1 cellular context compared by ENCODE assay signal in the genomic region with DNA sequence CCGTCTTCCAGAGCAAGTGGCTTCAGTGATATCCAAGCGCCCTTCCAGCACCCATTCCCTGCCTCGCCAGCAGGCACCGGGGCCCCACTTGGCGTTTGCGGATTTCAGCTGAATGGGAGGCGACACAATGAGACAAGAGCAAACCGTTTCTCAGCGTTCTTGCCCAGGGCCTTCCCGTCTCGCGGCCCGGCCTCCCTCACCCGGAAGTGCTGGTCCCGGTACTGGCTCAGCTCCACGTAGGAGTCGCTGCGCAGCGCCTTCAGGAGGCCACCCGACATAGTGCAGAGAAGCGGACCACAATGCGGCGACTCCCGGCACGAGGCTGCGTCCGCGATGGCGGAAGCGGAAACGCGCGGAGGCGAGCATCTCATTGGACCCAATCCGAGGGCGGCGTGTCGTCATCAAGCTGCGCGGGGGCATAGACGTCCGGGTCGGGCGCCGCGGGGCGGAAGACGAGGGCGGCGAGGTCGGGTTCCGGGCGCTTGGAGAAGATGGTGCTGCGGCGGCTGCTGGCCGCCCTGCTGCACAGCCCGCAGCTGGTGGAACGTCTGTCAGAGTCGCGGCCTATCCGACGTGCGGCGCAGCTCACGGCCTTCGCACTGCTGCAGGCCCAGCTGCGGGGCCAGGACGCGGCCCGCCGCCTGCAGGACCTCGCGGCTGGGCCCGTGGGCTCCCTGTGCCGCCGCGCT.
TF ChIP-seq lines count a peak whose summit lies in the region.

NCBP2 (minus strand) TSS at position 303 of the 689 bp plus-strand sequence; CDS start at position 278, 25 bp downstream.

TF ChIP-seq in HEK293, 187 proteins besides CTCF, POLR2A, EP300 and RAD21 (continued from another document):
- TF ChIP-seq PATZ1 (tag by site-specific recombination; IDR thresholded peaks at IDR 0.05) (0 out of 2 replicates have a peak, but pooled peaks have one; percentile 29), ZNF555 (tag by site-specific recombination; conservative IDR thresholded peaks at IDR 0.05) (no peak), KLF16 (tag by site-specific recombination; IDR thresholded peaks at IDR 0.05) (no peak; the same call in 1 of the 2 replicates), MZF1 (tag by site-specific recombination; IDR thresholded peaks at IDR 0.05; ENCODE audit: borderline replicate concordance) (no peak), PRDM10 (tag by site-specific recombination; IDR thresholded peaks at IDR 0.05) (peak; percentile 30; the same call in 1 of the 2 replicates), ZNF792 (tag by site-specific recombination; IDR thresholded peaks at IDR 0.05) (no peak), HOXD13 (CRISPR knock-in tag; IDR thresholded peaks at IDR 0.05; ENCODE audit: borderline replicate concordance) (no peak), PRDM6 (tag by site-specific recombination; IDR thresholded peaks at IDR 0.05) (no peak), ZNF670 (tag by site-specific recombination; IDR thresholded peaks at IDR 0.05; ENCODE audit: low read depth) (no peak), ZFP37 (tag by site-specific recombination; IDR thresholded peaks at IDR 0.05) (peak; percentile 93), MEIS1 (CRISPR knock-in tag; IDR thresholded peaks at IDR 0.05; ENCODE audit: borderline replicate concordance) (no peak), KLF8 (tag by site-specific recombination; IDR thresholded peaks at IDR 0.05) (peak; percentile 56)
- TF ChIP-seq, protein P1, sequence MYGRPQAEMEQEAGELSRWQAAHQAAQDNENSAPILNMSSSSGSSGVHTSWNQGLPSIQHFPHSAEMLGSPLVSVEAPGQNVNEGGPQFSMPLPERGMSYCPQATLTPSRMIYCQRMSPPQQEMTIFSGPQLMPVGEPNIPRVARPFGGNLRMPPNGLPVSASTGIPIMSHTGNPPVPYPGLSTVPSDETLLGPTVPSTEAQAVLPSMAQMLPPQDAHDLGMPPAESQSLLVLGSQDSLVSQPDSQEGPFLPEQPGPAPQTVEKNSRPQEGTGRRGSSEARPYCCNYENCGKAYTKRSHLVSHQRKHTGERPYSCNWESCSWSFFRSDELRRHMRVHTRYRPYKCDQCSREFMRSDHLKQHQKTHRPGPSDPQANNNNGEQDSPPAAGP (tag by site-specific recombination; IDR thresholded peaks at IDR 0.05): no peak; the same call in 1 of the 2 replicates
- TF ChIP-seq, protein P2, sequence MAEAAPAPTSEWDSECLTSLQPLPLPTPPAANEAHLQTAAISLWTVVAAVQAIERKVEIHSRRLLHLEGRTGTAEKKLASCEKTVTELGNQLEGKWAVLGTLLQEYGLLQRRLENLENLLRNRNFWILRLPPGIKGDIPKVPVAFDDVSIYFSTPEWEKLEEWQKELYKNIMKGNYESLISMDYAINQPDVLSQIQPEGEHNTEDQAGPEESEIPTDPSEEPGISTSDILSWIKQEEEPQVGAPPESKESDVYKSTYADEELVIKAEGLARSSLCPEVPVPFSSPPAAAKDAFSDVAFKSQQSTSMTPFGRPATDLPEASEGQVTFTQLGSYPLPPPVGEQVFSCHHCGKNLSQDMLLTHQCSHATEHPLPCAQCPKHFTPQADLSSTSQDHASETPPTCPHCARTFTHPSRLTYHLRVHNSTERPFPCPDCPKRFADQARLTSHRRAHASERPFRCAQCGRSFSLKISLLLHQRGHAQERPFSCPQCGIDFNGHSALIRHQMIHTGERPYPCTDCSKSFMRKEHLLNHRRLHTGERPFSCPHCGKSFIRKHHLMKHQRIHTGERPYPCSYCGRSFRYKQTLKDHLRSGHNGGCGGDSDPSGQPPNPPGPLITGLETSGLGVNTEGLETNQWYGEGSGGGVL (tag by site-specific recombination; IDR thresholded peaks at IDR 0.05): no peak
TF ChIP-seq in HEK293: peak in this region for 51.
